ENCODE assay signal across 2 cellular contexts in the genomic region with DNA sequence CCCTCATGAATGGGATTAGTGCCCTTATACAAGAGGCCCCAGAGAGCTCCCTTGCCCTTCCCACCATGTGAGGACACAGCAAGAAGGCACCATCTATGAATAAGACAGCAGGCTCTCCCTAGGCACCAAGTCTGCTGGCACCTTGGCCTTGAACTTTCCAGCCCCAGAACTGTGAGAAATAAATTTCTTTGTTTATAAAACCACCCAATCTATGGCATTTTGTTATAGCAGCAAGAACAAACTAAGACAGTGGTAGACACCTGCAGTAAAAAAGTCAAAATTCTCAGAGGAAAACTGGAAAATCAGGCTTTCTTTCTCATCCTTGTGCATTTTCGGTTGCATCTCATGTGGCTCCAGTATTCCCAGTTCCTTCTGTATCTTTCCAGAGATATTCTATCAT.
TF ChIP-seq lines count a peak whose summit lies in the region.

No MANE protein-coding gene starts in this region.

TF ChIP-seq in K562, 482 proteins besides CTCF, POLR2A, EP300 and RAD21:
- no peak for TF ChIP-seq XRCC3 (IDR thresholded peaks at IDR 0.05)
- no peak for TF ChIP-seq MTA1 (IDR thresholded peaks at IDR 0.05; ENCODE audit: borderline replicate concordance)
- no peak for TF ChIP-seq GATAD2A (IDR thresholded peaks at IDR 0.05)
- TF ChIP-seq HNRNPUL1 (IDR thresholded peaks at IDR 0.05; ENCODE audit: low read length), result no peak
- no peak for TF ChIP-seq RB1 (IDR thresholded peaks at IDR 0.05; ENCODE audit: low read depth)
- no peak for TF ChIP-seq GTF2F1 (IDR thresholded peaks at IDR 0.05; ENCODE audit: low read depth, low read length)
- TF ChIP-seq ZNF347 (CRISPR knock-in tag; IDR thresholded peaks at IDR 0.05; ENCODE audit: low read depth), result no peak
- no peak for TF ChIP-seq CBFB (CRISPR knock-in tag; IDR thresholded peaks at IDR 0.05)
- TF ChIP-seq CXXC5 (CRISPR knock-in tag; IDR thresholded peaks at IDR 0.05), result 0 out of 2 replicates have a peak, but pooled peaks have one; percentile 8
- no peak for TF ChIP-seq MIER1 (IDR thresholded peaks at IDR 0.05; ENCODE audit: low read depth)
- TF ChIP-seq, protein P1, sequence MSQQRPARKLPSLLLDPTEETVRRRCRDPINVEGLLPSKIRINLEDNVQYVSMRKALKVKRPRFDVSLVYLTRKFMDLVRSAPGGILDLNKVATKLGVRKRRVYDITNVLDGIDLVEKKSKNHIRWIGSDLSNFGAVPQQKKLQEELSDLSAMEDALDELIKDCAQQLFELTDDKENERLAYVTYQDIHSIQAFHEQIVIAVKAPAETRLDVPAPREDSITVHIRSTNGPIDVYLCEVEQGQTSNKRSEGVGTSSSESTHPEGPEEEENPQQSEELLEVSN (IDR thresholded peaks at IDR 0.05; ENCODE audit: borderline replicate concordance in 1 of 2, extremely low read depth in 1 of 2, insufficient read depth in 1 of 2, insufficient read length in 1 of 2, low read depth in 1 of 2, low read length in 1 of 2, poor library complexity in 1 of 2, severe bottlenecking in 1 of 2), result no peak
- TF ChIP-seq TRIM28 (IDR thresholded peaks at IDR 0.05), result no peak
- no peak for TF ChIP-seq TARDBP (IDR thresholded peaks at IDR 0.05)
- TF ChIP-seq ZNF140 (CRISPR knock-in tag; IDR thresholded peaks at IDR 0.05), result no peak
- TF ChIP-seq ZNF12 (CRISPR knock-in tag; IDR thresholded peaks at IDR 0.05), result peak; percentile 94
- no peak for TF ChIP-seq HSF4 (CRISPR knock-in tag; IDR thresholded peaks at IDR 0.05; ENCODE audit: borderline replicate concordance)
- no peak for TF ChIP-seq HMG20A (CRISPR knock-in tag; conservative IDR thresholded peaks at IDR 0.05)
- no peak for TF ChIP-seq ZNF551 (CRISPR knock-in tag; IDR thresholded peaks at IDR 0.05)

TF ChIP-seq in H1, 55 proteins besides CTCF, POLR2A, EP300 and RAD21:
- no peak for TF ChIP-seq EZH2 (IDR thresholded peaks at IDR 0.05; ENCODE audit: low read depth, low read length, severe bottlenecking)
